In genomic region chr13:108269601-108270328, GRCh38 we compare ENCODE assay signal across 8 cellular contexts. TPM values are rescaled to one million over a fixed set of nuclear protein-coding genes. Genes with fewer than 3 reads are reported as not detected.
DNase-seq lines count a peak whose midpoint lies in the region; ATAC-seq lines count a peak whose summit lies in the region.

TNFSF13B (plus strand) TSS chr13:108269718; CDS start chr13:108269896, 178 bp downstream.

- intact Hi-C loops in posterior vena cava (cut with DNase I): no loop called here

- peak; percentile 66 for ATAC-seq in HG02938 (IDR thresholded peaks at IDR 0.05; ENCODE audit: unreplicated experiment)

- DNase-seq in NCI-H82 (lab: John Stamatoyannopoulos, UW) (peak; percentile 65), NCI-H82 treated with DMSO at 0.1 percent for 48 hours (lab: John Stamatoyannopoulos, UW; ENCODE audit: unreplicated experiment) (no peak), OCI-M1 (lab: John Stamatoyannopoulos, UW) (peak; percentile 89), glomerular visceral epithelial cell (ENCODE audit: extremely low spot score) (peak; percentile 32), posterior vena cava (ENCODE audit: low spot score) (peak; percentile 86), NCI-H345 (lab: John Stamatoyannopoulos, UW) (no peak)
- peak; percentile 30 for DNase-seq in activated T-helper 9 cell treated with anti-CD3 and anti-CD28 coated beads, Interleukin-2, amount 50 U/mL, for 16 hours (ENCODE audit: low read depth)

RNA-seq across cellular contexts. Expression of gene TNFSF13B, which starts in this region (rescaled TPM):
- 10 to 100 TPM in 1 of 2 donors, 1 to 10 TPM in 1; 6.0 to 13.0 TPM for total RNA-seq in posterior vena cava

Comparison
In these comparisons a context has a peak if more than half of its experiments do, and no peak if none do; other contexts are left out.
1. DNase-seq: peak in NCI-H82 (single experiment), OCI-M1 (single experiment), activated T-helper 9 cell treated with anti-CD3 and anti-CD28 coated beads, Interleukin-2, amount 50 U/mL, for 16 hours (single experiment), glomerular visceral epithelial cell (single experiment) and posterior vena cava (single experiment); none in NCI-H82 treated with DMSO at 0.1 percent for 48 hours (single experiment) and NCI-H345 (single experiment).